18 cellular contexts compared by ENCODE assay signal in the genomic region with DNA sequence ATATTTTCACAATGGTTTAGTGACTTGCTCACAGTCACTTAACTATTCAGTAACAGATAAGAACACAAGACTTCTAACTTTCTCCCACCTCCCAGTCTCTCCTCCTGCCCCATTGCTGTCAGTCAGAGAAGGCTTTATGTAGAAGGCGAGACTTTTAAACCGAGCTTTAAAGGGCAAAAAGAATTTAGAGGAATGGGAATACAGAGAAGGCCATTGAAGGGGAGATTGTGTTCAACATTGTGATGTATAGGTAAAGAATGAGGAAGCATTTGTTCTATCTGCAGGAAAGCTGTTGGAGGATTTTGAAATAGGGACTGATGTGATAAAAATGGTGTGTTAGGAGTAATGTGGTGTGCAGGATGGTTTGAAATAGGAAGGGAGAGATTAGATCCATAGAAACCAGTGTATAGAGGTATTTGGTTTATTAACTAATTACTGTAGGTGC. TPM values are rescaled to one million over a fixed set of nuclear protein-coding genes. Genes with fewer than 3 reads are reported as not detected.
DNase-seq lines count a peak whose midpoint lies in the region; ATAC-seq and TF ChIP-seq lines count a peak whose summit lies in the region.
"Had no signal": no experiment of that assay in that cellular context is flagged by ENCODE, and none has a peak within 500 bp of the region (broad histone marks: within the 10 kb centered on the region; RNA-seq: fewer than 3 reads in every experiment).

No MANE protein-coding gene starts in this region.

- 0 out of 2 replicates have a peak overlapping the region, but pooled peaks have one; percentile 42 for H3K27ac ChIP-seq in Panc1 (ENCODE audit: low read length)
- H3K27ac ChIP-seq in transverse colon: peak overlapping the region; percentile 26 to 59 (median 48)
- H3K27ac ChIP-seq: esophagus squamous epithelium, SJSA1 had no signal

- no peak for TF ChIP-seq POLR2A in erythroblast (IDR thresholded peaks at IDR 0.05; ENCODE audit: low read length)
- no peak for TF ChIP-seq POLR2A in transverse colon (IDR thresholded peaks at IDR 0.05)

- H3K27me3 ChIP-seq in Panc1 (ENCODE audit: control insufficient read depth, insufficient read depth, low read length) (no peaks in the 10 kb centered on the region), transverse colon (no peaks in the 10 kb centered on the region)
- H3K27me3 ChIP-seq: esophagus squamous epithelium, pancreas, SJSA1 had no signal

- in situ Hi-C loops in Panc1 (cut with HindIII; ENCODE audit: low pct_unique_long_range_greater_than_20kb, low sequenced_read_pairs): no loop called here
- in situ Hi-C loops in transverse colon (cut with MboI; ENCODE audit: low pct_ligation_motif_present in 1 of 4, low pct_unique_long_range_greater_than_20kb in 1 of 4, low sequenced_read_pairs in 3 of 4): no loop called here

- ATAC-seq in Panc1: no peak
- no peak for ATAC-seq in stimulated activated naive CD8-positive, alpha-beta T cell treated with anti-CD3 and anti-CD28 coated beads, Interleukin-15, Interleukin-2, amounts not matched to agents 100 U/mL and 50 U/mL, for 24 hours
- ATAC-seq: CD8-positive, alpha-beta T cell had no signal

- intact Hi-C loops in Panc1 (cut with micrococcal nuclease; ENCODE audit: unreplicated experiment) (no loop called here), transverse colon (cut with DNase I; ENCODE audit: low total_unique reads) (no loop called here)

- TF ChIP-seq CTCF in Panc1 (IDR thresholded peaks at IDR 0.05) (no peak), transverse colon (IDR thresholded peaks at IDR 0.05) (no peak)

- H3K36me3 ChIP-seq in Panc1 (ENCODE audit: control insufficient read depth, insufficient read depth, low read length): no peaks in the 10 kb centered on the region
- no peaks in the 10 kb centered on the region for H3K36me3 ChIP-seq in transverse colon
- H3K36me3 ChIP-seq: esophagus squamous epithelium, pancreas, SJSA1 had no signal

- no peak for TF ChIP-seq EP300 in transverse colon (IDR thresholded peaks at IDR 0.05; ENCODE audit: low read depth)

- H3K4me3 ChIP-seq in Panc1 (ENCODE audit: low read depth in 2 of 2, low read length in 2 of 2): no peak overlapping the region
- no peak overlapping the region for H3K4me3 ChIP-seq in transverse colon
- H3K4me3 ChIP-seq: esophagus squamous epithelium, pancreas, SJSA1 had no signal

- CTCF ChIA-PET in Panc1 (lab: Charles Lee): no interaction called here

- H3K4me1 ChIP-seq in Panc1 (ENCODE audit: control insufficient read depth, insufficient read depth, low read length): peaks cover 22% of the 10 kb centered on the region
- peaks cover 6 to 60% (median 37%) of the 10 kb centered on the region in 4 donors for H3K4me1 ChIP-seq in transverse colon

- DNase-seq in SIG-M5 treated with dmso at 0.1 percent for 504 hours (lab: John Stamatoyannopoulos, UW; ENCODE audit: unreplicated experiment) (peak; percentile 48), SIG-M5 (lab: John Stamatoyannopoulos, UW) (no peak), Panc1 (ENCODE audit: low read depth, low spot score) (no peak), erythroblast (lab: John Stamatoyannopoulos, UW) (peak; percentile 8 to 17), transverse colon (no peak), RPMI8226 (no peak)
- DNase-seq in stimulated activated CD4-positive, alpha-beta T cell treated with anti-CD3 and anti-CD28 coated beads, Interleukin-15, amount 100 ng/mL, for 24 hours: no peak
- DNase-seq in stimulated activated naive CD8-positive, alpha-beta T cell treated with anti-CD3 and anti-CD28 coated beads, Interleukin-15, Interleukin-2, amounts not matched to agents 100 U/mL and 50 U/mL, for 24 hours: no peak
- DNase-seq: activated B cell treated with CpG ODN at 0.5 μM for 24 hours; activated CD8-positive, alpha-beta memory T cell treated with anti-CD3 and anti-CD28 coated beads, Interleukin-2, amount 50 U/mL, for 48 hours; CD8-positive, alpha-beta T cell; esophagus squamous epithelium; NCI-H187; NCI-H774; pancreas; stimulated activated CD4-positive, alpha-beta T cell treated with anti-CD3 and anti-CD28 coated beads, Interleukin-12 subunit alpha, Interleukin-12 subunit beta, amount 100 ng/mL, for 4 hours; substantia nigra had no signal

- WGBS in transverse colon (ENCODE audit: low coverage in 1 of 2), 2 donors: 65 to 71% methylated on average over 2 of the region's 2 CpGs

- H3K9me3 ChIP-seq in Panc1 (ENCODE audit: control insufficient read depth, insufficient read depth, low read depth, low read length) (no peaks in the 10 kb centered on the region), transverse colon (no peaks in the 10 kb centered on the region)
- H3K9me3 ChIP-seq: esophagus squamous epithelium, pancreas, SJSA1 had no signal

- POLR2A ChIA-PET in Panc1 (lab: Charles Lee): no interaction called here

- BruUV-seq in Panc1 (replicated peaks; lab: Mats Ljungman, UMichigan): no TSS peak

RNA-seq across cellular contexts. Expression of a gene that starts 7.3 kb away (rescaled TPM):
- total RNA-seq in Panc1 (2021; ENCODE audit: unreplicated experiment) (17.1 TPM), transverse colon (10 to 100 TPM in 3 of 4 donors, 1 to 10 TPM in 1; 6.6 to 31.8 (median 19.0) TPM)
- polyA plus RNA-seq in Panc1 (2012; ENCODE audit: insufficient read length): 2.7 TPM

Comparison
In these comparisons a context has a peak if more than half of its experiments do, and no peak if none do; other contexts are left out.
1. DNase-seq: peak in SIG-M5 treated with dmso at 0.1 percent for 504 hours (single experiment) and erythroblast (2 of 2); none in SIG-M5 (single experiment), Panc1 (single experiment), transverse colon (single experiment), RPMI8226 (single experiment), stimulated activated CD4-positive, alpha-beta T cell treated with anti-CD3 and anti-CD28 coated beads, Interleukin-15, amount 100 ng/mL, for 24 hours (single experiment) and stimulated activated naive CD8-positive, alpha-beta T cell treated with anti-CD3 and anti-CD28 coated beads, Interleukin-15, Interleukin-2, amounts not matched to agents 100 U/mL and 50 U/mL, for 24 hours (single experiment).